In genomic region chr4:12987284-12987683, GRCh38 we compare ENCODE assay signal across 23 cellular contexts.
"Had no signal": no experiment of that assay in that cellular context is flagged by ENCODE, and none has a peak within 500 bp of the region (broad histone marks: within the 10 kb centered on the region; RNA-seq: fewer than 3 reads in every experiment).

No MANE protein-coding gene starts in this region.

- H3K4me3 ChIP-seq: esophagus squamous epithelium, gastrocnemius medialis, heart right ventricle, left lung, lower lobe of right lung had no signal

- H3K9me3 ChIP-seq: esophagus squamous epithelium, gastrocnemius medialis, lower lobe of right lung had no signal

- H3K27me3 ChIP-seq: esophagus squamous epithelium, gastrocnemius medialis, heart right ventricle, left lung had no signal

- DNase-seq: cortex of kidney; effector CD8-positive, alpha-beta T cell; effector memory CD8-positive, alpha-beta T cell; endodermal cell; erythroblast; esophagus squamous epithelium; foreskin fibroblast; foreskin melanocyte; gastrocnemius medialis; glutamatergic neuron; head of caudate nucleus; heart right ventricle; hippocampal formation; left cardiac atrium; left lung; left ventricle myocardium superior; lower lobe of right lung; mesenchymal stem cell; midbrain; naive thymus-derived CD4-positive, alpha-beta T cell; natural killer cell had no signal

- H3K4me1 ChIP-seq: esophagus squamous epithelium, gastrocnemius medialis, heart right ventricle, left lung, lower lobe of right lung had no signal

- ATAC-seq: effector memory CD8-positive, alpha-beta T cell; esophagus mucosa; gastrocnemius medialis; heart right ventricle; left cardiac atrium; left lung; left ventricle myocardium superior; lower lobe of right lung; naive thymus-derived CD4-positive, alpha-beta T cell; natural killer cell had no signal

- H3K36me3 ChIP-seq: esophagus squamous epithelium, gastrocnemius medialis, heart right ventricle, left lung, lower lobe of right lung had no signal

- H3K27ac ChIP-seq: epithelial cell of prostate, esophagus squamous epithelium, gastrocnemius medialis, heart right ventricle, left lung, lower lobe of right lung had no signal
